In the genomic region with DNA sequence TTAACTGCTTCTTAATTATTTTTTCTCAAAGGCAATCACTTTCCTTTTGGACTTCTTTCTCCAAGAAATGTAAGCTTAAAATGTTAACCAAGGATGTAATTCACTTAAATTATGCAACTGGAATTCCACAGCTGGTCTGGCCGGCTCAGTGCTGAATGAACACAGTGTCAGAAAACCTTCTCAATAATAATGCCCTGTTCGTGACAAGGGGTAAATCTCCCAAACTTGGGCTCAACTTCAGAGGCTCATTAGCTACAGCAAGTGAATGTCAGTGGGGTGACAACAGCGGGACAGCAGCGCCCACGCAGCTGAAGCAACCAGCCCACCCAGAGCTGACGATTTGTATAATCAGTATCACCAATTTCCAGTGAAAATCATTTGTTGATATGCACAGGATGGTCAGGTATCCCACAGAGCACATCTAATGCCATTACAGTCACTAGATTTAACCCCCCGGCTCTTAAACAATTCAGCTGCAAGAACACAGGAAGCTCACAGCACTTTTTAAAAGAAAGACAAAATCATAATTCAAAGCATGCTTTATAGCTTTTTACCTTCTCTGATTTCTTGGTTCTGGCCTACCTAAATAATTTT, we compare ENCODE assay signal across 16 cellular contexts.
A peak's percentile ranks its signal among the peaks of the same experiment; 100 is the strongest.
DNase-seq lines count a peak whose midpoint lies in the region; ATAC-seq and TF ChIP-seq lines count a peak whose summit lies in the region.
"Had no signal": no experiment of that assay in that cellular context is flagged by ENCODE, and none has a peak within 500 bp of the region (broad histone marks: within the 10 kb centered on the region; RNA-seq: fewer than 3 reads in every experiment).

No MANE protein-coding gene starts in this region.

- intact Hi-C loops in left cardiac atrium (cut with DNase I), result no loop called here
- intact Hi-C loops in CD8-positive, alpha-beta T cell (cut with DNase I, micrococcal nuclease), result no loop called here

- TF ChIP-seq CTCF in cardiac muscle cell (IDR thresholded peaks at IDR 0.05; ENCODE audit: low read depth, low read length) (no peak), endothelial cell (IDR thresholded peaks at IDR 0.05; ENCODE audit: unreplicated experiment) (no peak), nephron (IDR thresholded peaks at IDR 0.05; ENCODE audit: unreplicated experiment in 3 of 3) (no peak)
- TF ChIP-seq CTCF in CD8-positive, alpha-beta T cell (IDR thresholded peaks at IDR 0.05), result no peak

- CTCF ChIA-PET in CD8-positive, alpha-beta T cell (lab: Charles Lee), result no interaction called here

- ATAC-seq in left cardiac atrium (no peak), HG03565 (IDR thresholded peaks at IDR 0.05; ENCODE audit: unreplicated experiment) (no peak), HG02623 (IDR thresholded peaks at IDR 0.05; ENCODE audit: unreplicated experiment) (no peak)
- no peak for ATAC-seq in CD8-positive, alpha-beta T cell
- ATAC-seq: A549, K562 had no signal

- H3K4me1 Mint-ChIP-seq in endothelial cell (ENCODE audit: unreplicated experiment), result peaks cover 11% of the 10 kb centered on the region
- H3K4me1 Mint-ChIP-seq in nephron, result peaks cover 16% of the 10 kb centered on the region
- H3K4me1 Mint-ChIP-seq in CD8-positive, alpha-beta T cell (ENCODE audit: low read depth), result no peaks in the 10 kb centered on the region

- POLR2A ChIA-PET in CD8-positive, alpha-beta T cell (lab: Charles Lee), result no interaction called here

- H3K9me3 Mint-ChIP-seq in endothelial cell (ENCODE audit: unreplicated experiment), result no peaks in the 10 kb centered on the region
- no peaks in the 10 kb centered on the region for H3K9me3 Mint-ChIP-seq in nephron
- H3K9me3 Mint-ChIP-seq in CD8-positive, alpha-beta T cell, result peaks cover 17% of the 10 kb centered on the region

- H3K27me3 Mint-ChIP-seq in endothelial cell (ENCODE audit: unreplicated experiment), result no peaks in the 10 kb centered on the region
- peaks cover 14% of the 10 kb centered on the region for H3K27me3 Mint-ChIP-seq in nephron (ENCODE audit: low read depth)
- no peaks in the 10 kb centered on the region for H3K27me3 Mint-ChIP-seq in CD8-positive, alpha-beta T cell (ENCODE audit: low read depth)

- H3K4me3 Mint-ChIP-seq in endothelial cell (ENCODE audit: unreplicated experiment) (peak overlapping the region; percentile 74), nephron (peak overlapping the region; percentile 73 to 82 (median 81))
- H3K4me3 Mint-ChIP-seq in CD8-positive, alpha-beta T cell, result no peak overlapping the region

- H3K4me3 ChIP-seq in cardiac muscle cell, result peak overlapping the region; percentile 17
- no peak overlapping the region for H3K4me3 ChIP-seq in CD8-positive, alpha-beta T cell (ENCODE audit: low read depth, low read length)
- H3K4me3 ChIP-seq: A549, K562, skin epidermis, testis had no signal

- H3K27ac ChIP-seq in cardiac muscle cell, result peak overlapping the region; percentile 11
- H3K27ac ChIP-seq in CD8-positive, alpha-beta T cell (ENCODE audit: low read depth, low read length), result no peak overlapping the region
- H3K27ac ChIP-seq: A549, skin epidermis, testis had no signal

- H3K36me3 Mint-ChIP-seq in endothelial cell (ENCODE audit: low read depth, unreplicated experiment) (no peaks in the 10 kb centered on the region), nephron (ENCODE audit: low read depth) (no peaks in the 10 kb centered on the region)
- H3K36me3 Mint-ChIP-seq in CD8-positive, alpha-beta T cell, result no peaks in the 10 kb centered on the region

- peaks cover 33% of the 10 kb centered on the region for H3K4me1 ChIP-seq in cardiac muscle cell (ENCODE audit: low read depth)
- no peaks in the 10 kb centered on the region for H3K4me1 ChIP-seq in CD8-positive, alpha-beta T cell (ENCODE audit: insufficient read depth, low read length)
- H3K4me1 ChIP-seq: A549 had no signal

- no peaks in the 10 kb centered on the region for H3K36me3 ChIP-seq in cardiac muscle cell
- no peaks in the 10 kb centered on the region for H3K36me3 ChIP-seq in CD8-positive, alpha-beta T cell (ENCODE audit: insufficient read depth, low read length)

- H3K9me3 ChIP-seq in cardiac muscle cell (ENCODE audit: low read depth), result no peaks in the 10 kb centered on the region
- no peaks in the 10 kb centered on the region for H3K9me3 ChIP-seq in CD8-positive, alpha-beta T cell (ENCODE audit: low read length)
- H3K9me3 ChIP-seq: A549, testis had no signal

- peak in 1 of 2 donors; percentile 9 for DNase-seq in cardiac muscle cell (ENCODE audit: low read depth in 1 of 2, low spot score in 1 of 2)
- no peak for DNase-seq in left cardiac atrium
- DNase-seq in endothelial cell (ENCODE audit: low spot score), result no peak
- no peak for DNase-seq in CD8-positive, alpha-beta T cell
- DNase-seq in LoVo (ENCODE audit: low spot score), result no peak
- DNase-seq: activated CD4-positive, alpha-beta T cell treated with anti-CD3 and anti-CD28 coated beads, Interleukin-2, amount 50 U/mL, for 48 hours; activated gamma-delta T cell treated with Interleukin-2 at 50 U/mL for 16 hours; central memory CD4-positive, alpha-beta T cell; NCI-H1417 treated with DMSO at 0.1 percent for 48 hours; testis had no signal

- no peaks in the 10 kb centered on the region for H3K27me3 ChIP-seq in cardiac muscle cell
- H3K27me3 ChIP-seq in CD8-positive, alpha-beta T cell (ENCODE audit: insufficient read depth, low read length), result no peaks in the 10 kb centered on the region
- H3K27me3 ChIP-seq: testis had no signal

- H3K27ac Mint-ChIP-seq in endothelial cell (ENCODE audit: unreplicated experiment), result no peak overlapping the region
- H3K27ac Mint-ChIP-seq in nephron, result peak overlapping the region; percentile 42 to 68 (median 68)
- no peak overlapping the region for H3K27ac Mint-ChIP-seq in CD8-positive, alpha-beta T cell

Comparison
In these comparisons a context has a peak if more than half of its experiments do, and no peak if none do; other contexts are left out.
1. H3K27ac Mint-ChIP-seq: peak in nephron (3 of 3); none in endothelial cell (single experiment) and CD8-positive, alpha-beta T cell (single experiment).